ENCODE assay signal across 19 cellular contexts in genomic region chr15:51074926-51075325, GRCh38. TPM values are rescaled to one million over a fixed set of nuclear protein-coding genes. Genes with fewer than 3 reads are reported as not detected.
DNase-seq lines count a peak whose midpoint lies in the region; ATAC-seq, FAIRE-seq and TF ChIP-seq lines count a peak whose summit lies in the region.
"Had no signal": no experiment of that assay in that cellular context is flagged by ENCODE, and none has a peak within 500 bp of the region (broad histone marks: within the 10 kb centered on the region; RNA-seq: fewer than 3 reads in every experiment).

No MANE protein-coding gene starts in this region.

- H3K9me3 ChIP-seq in RWPE2 (ENCODE audit: severe bottlenecking) (no peaks in the 10 kb centered on the region), esophagus squamous epithelium (no peaks in the 10 kb centered on the region), sigmoid colon (no peaks in the 10 kb centered on the region), small intestine (ENCODE audit: control insufficient read depth, low read depth) (no peaks in the 10 kb centered on the region)

- H3K27ac ChIP-seq in C4-2B = peak overlapping the region; percentile 22; the same call in 1 of the 2 replicates
- H3K27ac ChIP-seq in RWPE2 (ENCODE audit: poor library complexity, severe bottlenecking) = no peak overlapping the region
- peak overlapping the region in 3 of 4 donors; percentile 73 to 85 (median 77) for H3K27ac ChIP-seq in esophagus squamous epithelium
- H3K27ac ChIP-seq in sigmoid colon = peak overlapping the region; percentile 19 to 73 (median 62)
- H3K27ac ChIP-seq in small intestine (ENCODE audit: low read depth in 1 of 2, low read length in 1 of 2) = peak overlapping the region in 1 of 2 donors; percentile 29

- intact Hi-C loops in esophagus squamous epithelium (cut with DNase I) (no loop called here), sigmoid colon (cut with DNase I) (no loop called here)

- 72 to 86% methylated on average over 3 to 5 of the region's 5 CpGs for WGBS in esophagus squamous epithelium, 2 donors
- 95 to 96% methylated on average over 5 of the region's 5 CpGs for WGBS in sigmoid colon, 2 donors
- 87 to 90% (median 88%) methylated on average over 5 of the region's 5 CpGs for WGBS in small intestine, 3 donors

- H3K27me3 ChIP-seq in RWPE2 (ENCODE audit: insufficient read depth, poor library complexity, severe bottlenecking) = no peaks in the 10 kb centered on the region
- H3K27me3 ChIP-seq in esophagus squamous epithelium = no peaks in the 10 kb centered on the region
- H3K27me3 ChIP-seq in sigmoid colon = no peaks in the 10 kb centered on the region
- H3K27me3 ChIP-seq in small intestine (ENCODE audit: control insufficient read depth in 2 of 2, insufficient read depth in 2 of 2, low read length in 2 of 2) = no peaks in the 10 kb centered on the region

- H3K36me3 ChIP-seq in RWPE2 (ENCODE audit: low read depth) (no peaks in the 10 kb centered on the region), esophagus squamous epithelium (no peaks in the 10 kb centered on the region), sigmoid colon (no peaks in the 10 kb centered on the region), small intestine (ENCODE audit: control insufficient read depth in 2 of 2, insufficient read depth in 2 of 2, low read length in 2 of 2) (no peaks in the 10 kb centered on the region)

- TF ChIP-seq POLR2A in esophagus squamous epithelium (IDR thresholded peaks at IDR 0.05) = no peak
- TF ChIP-seq POLR2A in sigmoid colon (IDR thresholded peaks at IDR 0.05) = no peak

- TF ChIP-seq CTCF in C4-2B (conservative IDR thresholded peaks at IDR 0.05) = no peak
- TF ChIP-seq CTCF in RWPE2 (IDR thresholded peaks at IDR 0.05; ENCODE audit: poor library complexity, severe bottlenecking) = no peak
- no peak for TF ChIP-seq CTCF in esophagus squamous epithelium (IDR thresholded peaks at IDR 0.05)
- no peak for TF ChIP-seq CTCF in sigmoid colon (IDR thresholded peaks at IDR 0.05)

- FAIRE-seq in small intestine (lab: Jason Lieb, UNC) = no peak

- peaks cover 2% of the 10 kb centered on the region for H3K4me1 ChIP-seq in RWPE2 (ENCODE audit: insufficient read depth, poor library complexity, severe bottlenecking)
- H3K4me1 ChIP-seq in esophagus squamous epithelium = peaks cover 0 to 39% (median 13%) of the 10 kb centered on the region in 3 donors
- H3K4me1 ChIP-seq in sigmoid colon = peaks cover 0 to 41% (median 24%) of the 10 kb centered on the region in 4 donors
- H3K4me1 ChIP-seq in small intestine (ENCODE audit: control insufficient read depth in 2 of 2, insufficient read depth in 1 of 2, low read depth in 1 of 2, low read length in 1 of 2) = no peaks in the 10 kb centered on the region

- DNase-seq in RWPE2 (ENCODE audit: low spot score) (no peak), esophagus squamous epithelium (lab: John Stamatoyannopoulos, UW) (no peak), sigmoid colon (no peak), kidney tubule cell (ENCODE audit: low spot score) (no peak), small intestine (no peak), cortex of kidney (lab: John Stamatoyannopoulos, UW) (no peak)
- DNase-seq: CD4-positive, alpha-beta T cell; COR-L47; DMS79; H7; Karpas-422; MV-4-11; NCI-H1105 treated with DMSO at 0.1 percent for 48 hours; NCI-H2029 treated with DMSO at 0.1 percent for 48 hours; NCI-H226; NCI-H510A treated with DMSO at 0.1 percent for 48 hours; NCI-H748 treated with DMSO at 0.1 percent for 48 hours had no signal

- TF ChIP-seq EP300 in sigmoid colon (IDR thresholded peaks at IDR 0.05) = no peak

- peak; percentile 29; the same call in 1 of the 3 replicates for ATAC-seq in RWPE2 (ENCODE audit: low read depth)
- ATAC-seq: Panc1 had no signal

- no peak overlapping the region for H3K4me3 ChIP-seq in RWPE2 (ENCODE audit: severe bottlenecking)
- H3K4me3 ChIP-seq in esophagus squamous epithelium = no peak overlapping the region
- no peak overlapping the region for H3K4me3 ChIP-seq in sigmoid colon
- no peak overlapping the region for H3K4me3 ChIP-seq in small intestine (ENCODE audit: low read depth in 1 of 2, low read length in 2 of 2)

RNA-seq across cellular contexts. Expression of gene TNFAIP8L3, which starts 19.8 kb away (rescaled TPM):
- total RNA-seq in esophagus squamous epithelium (10 to 100 TPM in 2 of 4 donors, 1 to 10 TPM in 2; 3.7 to 13.1 (median 8.1) TPM), sigmoid colon (10 to 100 TPM in 1 of 4 donors, 1 to 10 TPM in 3; 6.1 to 11.6 (median 7.5) TPM)
- polyA plus RNA-seq in sigmoid colon (10 to 100 TPM in 2 of 3 donors, 1 to 10 TPM in 1; 9.2 to 13.5 (median 13.2) TPM), small intestine (1 to 10 TPM in 2 of 3 donors, not detected in 1; 3.5 to 8.4 TPM)
- total RNA-seq: CD4-positive, alpha-beta T cell had no signal
